ENCODE assay signal across 21 cellular contexts in the genomic region with DNA sequence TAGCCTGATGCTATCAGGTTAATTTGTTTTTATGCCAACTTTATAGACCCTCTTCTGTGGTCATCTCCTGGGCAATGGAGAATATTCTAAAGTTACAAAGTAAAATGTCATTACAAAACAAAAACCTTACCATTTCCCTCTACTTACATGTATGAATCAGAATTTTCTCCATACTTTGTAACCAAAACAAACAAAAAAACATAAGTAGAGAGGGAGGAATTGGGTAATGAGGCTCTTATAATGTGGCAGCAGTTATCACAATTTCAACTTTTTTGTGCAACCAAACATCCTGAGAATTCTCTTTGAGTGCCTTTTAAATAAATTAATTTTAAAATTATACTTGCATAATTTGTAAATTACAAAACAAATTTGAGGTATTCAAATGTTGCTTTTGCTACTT.
"Had no signal": no experiment of that assay in that cellular context is flagged by ENCODE, and none has a peak within 500 bp of the region (broad histone marks: within the 10 kb centered on the region; RNA-seq: fewer than 3 reads in every experiment).

No MANE protein-coding gene starts in this region.

- H3K4me1 ChIP-seq: body of pancreas had no signal

- H3K4me2 ChIP-seq: PC-9 had no signal

- ATAC-seq: activated CD8-positive, alpha-beta T cell treated with anti-CD3 and anti-CD28 coated beads for 36 hours; body of pancreas; T-helper 17 cell had no signal

- H3K9me3 ChIP-seq: body of pancreas had no signal

- H2AFZ ChIP-seq: PC-9 had no signal

- DNase-seq: activated B cell treated with CpG ODN at 0.5 μM for 24 hours; activated CD4-positive, alpha-beta T cell treated with anti-CD3 and anti-CD28 coated beads, Interleukin-2, amount 50 U/mL, for 1 hour; activated CD8-positive, alpha-beta memory T cell treated with anti-CD3 and anti-CD28 coated beads, Interleukin-2, amount 50 U/mL, for 48 hours; activated CD8-positive, alpha-beta T cell treated with anti-CD3 and anti-CD28 coated beads for 36 hours; activated naive CD4-positive, alpha-beta T cell treated with anti-CD3 and anti-CD28 coated beads, Interleukin-2, amount 50 U/mL, for 16 hours; activated naive CD8-positive, alpha-beta T cell treated with anti-CD3 and anti-CD28 coated beads, Interleukin-2, amount 10 ng/mL, durations not matched to agents 7 days and 5 days; activated T-cell treated with anti-CD3 and anti-CD28 coated beads, Interleukin-2, amount 50 U/mL, for 1 hour; aorta; body of pancreas; cerebellar nuclear complex; MM.1S; NCI-H1105 treated with DMSO at 0.1 percent for 48 hours; NCI-H1436 treated with DMSO at 0.1 percent for 48 hours; NCI-H187; NCI-H2081 treated with DMSO at 0.1 percent for 48 hours; NCI-H446; NCI-H524; PC-9; SHP77 treated with DMSO at 0.1 percent for 48 hours; T-helper 17 cell; T-helper 9 cell had no signal

- H3K27ac ChIP-seq: body of pancreas, PC-9 had no signal

- H3K27me3 ChIP-seq: body of pancreas had no signal

- H3K4me3 ChIP-seq: body of pancreas, PC-9 had no signal
